Comparison of ENCODE assay signal across 20 cellular contexts in the genomic region with DNA sequence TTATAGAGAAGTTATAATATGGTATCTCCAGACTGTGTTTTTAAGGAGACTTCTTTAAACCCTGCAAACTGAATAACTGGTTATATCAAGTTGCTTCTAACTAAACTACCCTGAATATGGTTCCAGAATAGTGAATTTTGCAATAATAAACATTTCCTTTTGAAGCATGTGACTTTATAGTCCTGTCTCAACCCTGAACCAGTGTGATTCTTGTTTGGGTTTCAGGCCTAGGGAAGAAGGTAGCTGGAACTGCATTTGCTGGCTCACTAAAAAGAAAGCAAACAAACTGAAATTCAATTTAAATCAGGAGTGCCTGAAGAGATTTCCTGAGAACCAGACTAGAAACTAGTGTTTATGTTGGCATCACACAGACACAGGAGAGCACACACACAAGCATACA. TPM values are rescaled to one million over a fixed set of nuclear protein-coding genes. Genes with fewer than 3 reads are reported as not detected.
DNase-seq lines count a peak whose midpoint lies in the region; ATAC-seq, FAIRE-seq and TF ChIP-seq lines count a peak whose summit lies in the region.
"Had no signal": no experiment of that assay in that cellular context is flagged by ENCODE, and none has a peak within 500 bp of the region (broad histone marks: within the 10 kb centered on the region; RNA-seq: fewer than 3 reads in every experiment).

No MANE protein-coding gene starts in this region.

- ATAC-seq in naive thymus-derived CD4-positive, alpha-beta T cell = no peak
- ATAC-seq: A549, Right ventricle myocardium inferior had no signal

- CTCF ChIA-PET in naive thymus-derived CD4-positive, alpha-beta T cell (lab: Charles Lee) = no interaction called here

- H3K4me3 ChIP-seq in coronary artery = peak overlapping the region; percentile 23
- no peak overlapping the region for H3K4me3 ChIP-seq in tibial artery
- no peak overlapping the region for H3K4me3 ChIP-seq in naive thymus-derived CD4-positive, alpha-beta T cell (ENCODE audit: low read length)
- H3K4me3 ChIP-seq: A549; BLaER1 treated with 17β-estradiol and CSF1 and Interleukin-3, amounts not matched to agents 10 nM and 100 nM; Peyer's patch had no signal

- no peaks in the 10 kb centered on the region for H3K36me3 ChIP-seq in tibial artery
- H3K36me3 ChIP-seq in naive thymus-derived CD4-positive, alpha-beta T cell (ENCODE audit: control insufficient read depth in 2 of 3, insufficient read depth in 3 of 3, low read length in 3 of 3) = no peaks in the 10 kb centered on the region
- H3K36me3 ChIP-seq: BLaER1 treated with 17β-estradiol and CSF1 and Interleukin-3, amounts not matched to agents 10 nM and 100 nM; Peyer's patch had no signal

- H3K4me1 Mint-ChIP-seq in nephron = peaks cover 80% of the 10 kb centered on the region
- peaks cover 4 to 7% (median 6%) of the 10 kb centered on the region in 7 donors for H3K4me1 Mint-ChIP-seq in naive thymus-derived CD4-positive, alpha-beta T cell

- peak overlapping the region in 2 of 3 experiments; percentile 7 to 68 for H3K4me3 Mint-ChIP-seq in nephron
- no peak overlapping the region for H3K4me3 Mint-ChIP-seq in naive thymus-derived CD4-positive, alpha-beta T cell

- no peaks in the 10 kb centered on the region for H3K9me3 ChIP-seq in tibial artery
- H3K9me3 ChIP-seq in naive thymus-derived CD4-positive, alpha-beta T cell (ENCODE audit: control insufficient read depth in 2 of 3, low read length in 3 of 3) = no peaks in the 10 kb centered on the region
- H3K9me3 ChIP-seq: A549; BLaER1 treated with 17β-estradiol and CSF1 and Interleukin-3, amounts not matched to agents 10 nM and 100 nM; Peyer's patch had no signal

- H3K27me3 ChIP-seq in tibial artery = no peaks in the 10 kb centered on the region
- peaks cover 3 to 10% of the 10 kb centered on the region in 2 donors for H3K27me3 ChIP-seq in naive thymus-derived CD4-positive, alpha-beta T cell (ENCODE audit: control insufficient read depth in 2 of 2, insufficient read depth in 2 of 2, low read length in 2 of 2)

- H3K9me3 Mint-ChIP-seq in nephron = peaks cover 2% of the 10 kb centered on the region
- peaks cover 0 to 3% (median 0%) of the 10 kb centered on the region in 11 donors for H3K9me3 Mint-ChIP-seq in naive thymus-derived CD4-positive, alpha-beta T cell

- H3K27me3 Mint-ChIP-seq in nephron (ENCODE audit: low read depth) = peaks cover 27% of the 10 kb centered on the region
- peaks cover 35 to 46% (median 42%) of the 10 kb centered on the region in 5 donors for H3K27me3 Mint-ChIP-seq in naive thymus-derived CD4-positive, alpha-beta T cell

- no peak for TF ChIP-seq CTCF in VCaP (conservative IDR thresholded peaks at IDR 0.05)
- TF ChIP-seq CTCF in coronary artery (IDR thresholded peaks at IDR 0.05) = no peak
- TF ChIP-seq CTCF in nephron (IDR thresholded peaks at IDR 0.05; ENCODE audit: unreplicated experiment in 3 of 3) = no peak
- no peak for TF ChIP-seq CTCF in tibial artery (IDR thresholded peaks at IDR 0.05)

- H3K27ac Mint-ChIP-seq in nephron = peak overlapping the region; percentile 53 to 98 (median 71)
- H3K27ac Mint-ChIP-seq in naive thymus-derived CD4-positive, alpha-beta T cell = no peak overlapping the region

- no peaks in the 10 kb centered on the region for H3K36me3 Mint-ChIP-seq in nephron (ENCODE audit: low read depth)
- H3K36me3 Mint-ChIP-seq in naive thymus-derived CD4-positive, alpha-beta T cell = no peaks in the 10 kb centered on the region

- DNase-seq in coronary artery (ENCODE audit: low spot score) (no peak), tibial artery (no peak), urothelium cell line (ENCODE audit: low spot score) (no peak), NCI-H2029 (lab: John Stamatoyannopoulos, UW) (no peak)
- DNase-seq in naive thymus-derived CD4-positive, alpha-beta T cell = no peak
- DNase-seq: CD8-positive, alpha-beta memory T cell; DMS79; HCEC 1CT; KBM-7; NCI-H1436 treated with DMSO at 0.1 percent for 48 hours; NCI-H2081 treated with DMSO at 0.1 percent for 48 hours; NCI-H510A; NCI-H82; Peyer's patch had no signal

- FAIRE-seq in urothelium cell line (lab: Jason Lieb, UNC) = no peak
- FAIRE-seq: A549, D721Med had no signal

- H3K4me1 ChIP-seq in tibial artery = peaks cover 0 to 87% (median 40%) of the 10 kb centered on the region in 4 donors
- peaks cover 0 to 5% of the 10 kb centered on the region in 2 donors for H3K4me1 ChIP-seq in naive thymus-derived CD4-positive, alpha-beta T cell (ENCODE audit: control insufficient read depth in 2 of 2, insufficient read depth in 2 of 2, low read length in 2 of 2)

- intact Hi-C loops in tibial artery (cut with DNase I; ENCODE audit: low total_unique reads) = loop anchor here (5.0 kb wide), 3 partner anchors 32 to 208 kb away; no protein-coding TSS in a partner anchor
- intact Hi-C loops in naive thymus-derived CD4-positive, alpha-beta T cell (cut with micrococcal nuclease) = no loop called here

- POLR2A ChIA-PET in naive thymus-derived CD4-positive, alpha-beta T cell (lab: Charles Lee) = no interaction called here

- peak overlapping the region; percentile 7; the same call in 1 of the 2 replicates for H3K27ac ChIP-seq in VCaP
- peak overlapping the region; percentile 68 to 96 for H3K27ac ChIP-seq in coronary artery
- H3K27ac ChIP-seq in tibial artery = peak overlapping the region; percentile 90
- no peak overlapping the region for H3K27ac ChIP-seq in naive thymus-derived CD4-positive, alpha-beta T cell (ENCODE audit: low read depth, low read length)
- H3K27ac ChIP-seq: A549; BLaER1 treated with 17β-estradiol and CSF1 and Interleukin-3, amounts not matched to agents 10 nM and 100 nM; Peyer's patch had no signal

RNA-seq across cellular contexts. Expression of gene ARHGEF7, which starts 4.9 kb away (rescaled TPM):
- total RNA-seq in naive thymus-derived CD4-positive, alpha-beta T cell = 10 to 100 TPM; 75.3 to 84.0 (median 82.3) TPM
- polyA plus RNA-seq in naive thymus-derived CD4-positive, alpha-beta T cell = 10 to 100 TPM in 1 of 2 donors, 1 to 10 TPM in 1; 10.0 to 14.7 TPM

Comparison
In these comparisons a context has a peak if more than half of its experiments do, and no peak if none do; other contexts are left out.
1. H3K27ac Mint-ChIP-seq: peak in nephron (3 of 3); none in naive thymus-derived CD4-positive, alpha-beta T cell (0 of 9).
2. H3K4me3 Mint-ChIP-seq: peak in nephron (2 of 3); none in naive thymus-derived CD4-positive, alpha-beta T cell (0 of 10).